ENCODE assay signal across 12 cellular contexts in the genomic region with DNA sequence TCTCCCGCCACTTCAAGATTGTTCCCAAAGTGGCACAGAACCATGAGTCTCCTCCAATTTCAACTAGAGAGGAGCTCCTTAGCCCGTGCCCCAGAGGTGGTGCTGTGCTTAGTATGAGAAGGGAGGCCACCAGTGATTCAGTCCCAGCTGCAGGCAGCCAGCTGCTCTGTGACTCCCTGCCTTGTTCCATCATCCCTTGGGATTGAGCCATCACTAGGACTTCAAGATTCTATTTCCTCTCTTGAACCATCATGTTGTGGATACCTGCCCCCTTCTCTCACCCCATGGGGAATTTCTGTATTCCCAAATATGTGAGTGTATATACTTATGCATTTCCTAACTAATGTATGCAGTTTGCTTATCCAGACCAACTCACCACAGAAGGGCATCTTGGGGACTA.
"Had no signal": no experiment of that assay in that cellular context is flagged by ENCODE, and none has a peak within 500 bp of the region (broad histone marks: within the 10 kb centered on the region; RNA-seq: fewer than 3 reads in every experiment).

No MANE protein-coding gene starts in this region.

- H3K4me3 ChIP-seq: adrenal gland, colonic mucosa, thoracic aorta had no signal

- H3K27me3 ChIP-seq: adrenal gland, colonic mucosa had no signal

- H3K9me3 ChIP-seq: adrenal gland, colonic mucosa, thoracic aorta had no signal

- ATAC-seq: sciatic nerve had no signal

- H3K4me1 ChIP-seq: colonic mucosa had no signal

- DNase-seq: activated B cell treated with CpG ODN at 0.5 μM for 24 hours; activated CD4-positive, alpha-beta T cell treated with anti-CD3 and anti-CD28 coated beads, Interleukin-2, amount 10 ng/mL, durations not matched to agents 7 days and 5 days; activated CD8-positive, alpha-beta memory T cell treated with anti-CD3 and anti-CD28 coated beads for 24 hours; activated naive CD4-positive, alpha-beta T cell treated with anti-CD3 and anti-CD28 coated beads for 36 hours; caudate nucleus; colonic mucosa; hypothalamus; kidney glomerular epithelial cell; stimulated activated naive CD4-positive, alpha-beta T cell treated with Interleukin-2 at 50 U/mL for 16 hours had no signal

- H3K36me3 ChIP-seq: colonic mucosa, thoracic aorta had no signal

- H3K27ac ChIP-seq: adrenal gland, colonic mucosa, thoracic aorta had no signal
